23 cellular contexts compared by ENCODE assay signal in genomic region chr20:25269833-25270170, GRCh38. TPM values are rescaled to one million over a fixed set of nuclear protein-coding genes. Genes with fewer than 3 reads are reported as not detected.
DNase-seq lines count a peak whose midpoint lies in the region; ATAC-seq and TF ChIP-seq lines count a peak whose summit lies in the region.
"Had no signal": no experiment of that assay in that cellular context is flagged by ENCODE, and none has a peak within 500 bp of the region (broad histone marks: within the 10 kb centered on the region; RNA-seq: fewer than 3 reads in every experiment).

No MANE protein-coding gene starts in this region.

- H3K36me3 ChIP-seq in heart left ventricle (peaks cover 0 to 84% (median 61%) of the 10 kb centered on the region in 9 donors), gastroesophageal sphincter (peaks cover 0 to 66% of the 10 kb centered on the region in 2 donors), testis (ENCODE audit: low read depth, missing control alignments) (no peaks in the 10 kb centered on the region)

- intact Hi-C loops in heart left ventricle (cut with DNase I) (no loop called here), cardiac septum (cut with DNase I) (no loop called here), testis (cut with DNase I; ENCODE audit: low total_unique reads) (no loop called here)

- POLR2A ChIA-PET in RWPE1 (lab: Yijun Ruan, JAX; ENCODE audit: low non-redundant PET), result no interaction called here

- H3K4me3 ChIP-seq in heart left ventricle, result no peak overlapping the region
- H3K4me3 ChIP-seq in gastroesophageal sphincter, result no peak overlapping the region
- no peak overlapping the region for H3K4me3 ChIP-seq in testis
- H3K4me3 ChIP-seq: body of pancreas had no signal

- H3K27ac ChIP-seq in heart left ventricle (no peak overlapping the region), RWPE1 (peak overlapping the region; percentile 2; the same call in 1 of the 2 replicates), gastroesophageal sphincter (peak overlapping the region in 3 of 4 donors; percentile 56 to 61 (median 59)), testis (no peak overlapping the region)
- H3K27ac ChIP-seq: body of pancreas, HL-60 had no signal

- ATAC-seq in heart left ventricle (no peak), gastroesophageal sphincter (no peak), omental fat pad (ENCODE audit: low FRiP score) (no peak), HG02759 (IDR thresholded peaks at IDR 0.05; ENCODE audit: unreplicated experiment) (no peak), GM21367 (IDR thresholded peaks at IDR 0.05; ENCODE audit: unreplicated experiment) (no peak)
- ATAC-seq: activated CD4-positive, CD25-positive, alpha-beta regulatory T cell treated with anti-CD3 and anti-CD28 coated beads, Interleukin-2, amount 50 U/mL, for 24 hours; body of pancreas; HCT116 had no signal

- CTCF ChIA-PET in RWPE1 (lab: Yijun Ruan, JAX), result no interaction called here

- no peaks in the 10 kb centered on the region for H3K27me3 ChIP-seq in heart left ventricle
- H3K27me3 ChIP-seq in gastroesophageal sphincter, result no peaks in the 10 kb centered on the region
- no peaks in the 10 kb centered on the region for H3K27me3 ChIP-seq in testis
- H3K27me3 ChIP-seq: body of pancreas had no signal

- H3K9me3 ChIP-seq in heart left ventricle, result peaks cover 0 to 3% (median 0%) of the 10 kb centered on the region in 12 donors
- H3K9me3 ChIP-seq in gastroesophageal sphincter, result no peaks in the 10 kb centered on the region
- no peaks in the 10 kb centered on the region for H3K9me3 ChIP-seq in testis
- H3K9me3 ChIP-seq: body of pancreas had no signal

- DNase-seq in heart left ventricle (peak in 3 of 5 donors; percentile 3 to 47 (median 17)), cardiac septum (ENCODE audit: low spot score) (no peak), RWPE1 (ENCODE audit: low spot score) (no peak), testis (peak; percentile 9), omental fat pad (ENCODE audit: low spot score) (no peak)
- DNase-seq: activated CD4-positive, alpha-beta T cell treated with anti-CD3 and anti-CD28 coated beads, Interleukin-2, amount 50 U/mL, for 48 hours; activated CD8-positive, alpha-beta memory T cell treated with anti-CD3 and anti-CD28 coated beads, Interleukin-2, amount 50 U/mL, for 48 hours; C1 segment of cervical spinal cord; cerebellar nuclear complex; glutamatergic neuron; mesenchymal stem cell; NCI-H1436; NCI-H345; stimulated activated CD8-positive, alpha-beta memory T cell treated with anti-CD3 and anti-CD28 coated beads, Interleukin-4, amount 100 ng/mL, for 48 hours; T-helper 1 cell; trophoblast cell had no signal

- TF ChIP-seq POLR2A in heart left ventricle (IDR thresholded peaks at IDR 0.05) (no peak), gastroesophageal sphincter (IDR thresholded peaks at IDR 0.05) (no peak), testis (IDR thresholded peaks at IDR 0.05) (no peak)

- TF ChIP-seq EP300 in gastroesophageal sphincter (IDR thresholded peaks at IDR 0.05), result no peak

- TF ChIP-seq CTCF in heart left ventricle (IDR thresholded peaks at IDR 0.05) (no peak), RWPE1 (conservative IDR thresholded peaks at IDR 0.05; ENCODE audit: low read depth) (no peak), gastroesophageal sphincter (IDR thresholded peaks at IDR 0.05) (no peak), testis (IDR thresholded peaks at IDR 0.05) (no peak), omental fat pad (IDR thresholded peaks at IDR 0.05) (no peak)

- H3K4me1 ChIP-seq in heart left ventricle (peaks cover 0 to 44% (median 24%) of the 10 kb centered on the region in 12 donors), gastroesophageal sphincter (peaks cover 0 to 54% (median 10%) of the 10 kb centered on the region in 3 donors), testis (peaks cover 18% of the 10 kb centered on the region)
- H3K4me1 ChIP-seq: body of pancreas had no signal

- 84 to 98% (median 93%) methylated on average over 6 of the region's 6 CpGs for WGBS in heart left ventricle, 4 donors
- WGBS in gastroesophageal sphincter (ENCODE audit: low coverage in 1 of 2), 2 donors, result 92 to 97% methylated on average over 4 to 6 of the region's 6 CpGs
- WGBS in testis, 2 donors, result 93 to 99% methylated on average over 6 of the region's 6 CpGs

RNA-seq across cellular contexts. Expression of gene PYGB, which starts 21.9 kb away (rescaled TPM):
- total RNA-seq in heart left ventricle (100 to 1,000 TPM; 172 to 450 (median 233) TPM), cardiac septum (386 TPM), gastroesophageal sphincter (100 to 1,000 TPM; 131 to 663 (median 337) TPM), testis (10 to 100 TPM; 91.5 TPM), omental fat pad (10 to 100 TPM; 63.7 to 94.6 (median 82.4) TPM)
- polyA plus RNA-seq in heart left ventricle (100 to 1,000 TPM; 144 to 227 TPM), testis (ENCODE audit: insufficient read depth, low read depth, low replicate concordance) (50.8 TPM)

Comparison
In these comparisons a context has a peak if more than half of its experiments do, and no peak if none do; other contexts are left out.
1. DNase-seq: peak in heart left ventricle (3 of 5) and testis (single experiment); none in cardiac septum (single experiment), RWPE1 (single experiment) and omental fat pad (single experiment).
2. H3K27ac ChIP-seq: peak in RWPE1 (single experiment) and gastroesophageal sphincter (3 of 4); none in heart left ventricle (0 of 12) and testis (0 of 2).